Comparison of ENCODE assay signal across 26 cellular contexts in the genomic region with DNA sequence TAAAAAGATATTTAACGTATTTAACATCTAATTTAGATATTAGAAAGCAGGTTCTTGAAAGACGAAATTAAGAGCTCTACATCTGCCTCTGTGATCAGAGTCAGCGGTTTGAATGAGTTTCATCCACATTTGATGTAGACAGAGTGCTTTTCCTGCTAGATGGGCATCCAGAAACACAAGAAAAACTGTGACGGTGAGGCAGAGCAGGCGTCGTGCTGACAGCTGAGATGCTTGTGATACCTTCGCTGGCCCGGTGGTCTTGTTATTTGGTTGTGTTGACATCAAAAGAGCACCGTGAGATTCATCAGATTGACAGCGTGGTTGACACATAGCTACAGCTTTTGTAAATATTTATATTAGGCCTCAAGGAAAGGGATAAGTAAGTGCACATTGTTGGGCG.
"Had no signal": no experiment of that assay in that cellular context is flagged by ENCODE, and none has a peak within 500 bp of the region (broad histone marks: within the 10 kb centered on the region; RNA-seq: fewer than 3 reads in every experiment).

No MANE protein-coding gene starts in this region.

- H3K27me3 ChIP-seq: colonic mucosa, esophagus squamous epithelium, gastrocnemius medialis, heart right ventricle, left lung had no signal

- ATAC-seq: effector memory CD8-positive, alpha-beta T cell; esophagus mucosa; gastrocnemius medialis; heart right ventricle; left colon; left lung; left ventricle myocardium superior; lower lobe of right lung; naive thymus-derived CD4-positive, alpha-beta T cell had no signal

- H3K27ac ChIP-seq: colonic mucosa, epithelial cell of prostate, esophagus squamous epithelium, gastrocnemius medialis, heart right ventricle, left lung, lower lobe of right lung had no signal

- H3K36me3 Mint-ChIP-seq: naive thymus-derived CD4-positive, alpha-beta T cell had no signal

- H3K4me1 Mint-ChIP-seq: endodermal cell; naive thymus-derived CD4-positive, alpha-beta T cell had no signal

- H3K36me3 ChIP-seq: colonic mucosa, esophagus squamous epithelium, gastrocnemius medialis, heart right ventricle, left lung, lower lobe of right lung had no signal

- H3K9me3 ChIP-seq: colonic mucosa, esophagus squamous epithelium, gastrocnemius medialis, left lung, lower lobe of right lung had no signal

- H3K27ac Mint-ChIP-seq: dendritic cell treated with granulocyte-macrophage colony-stimulating factor and Interleukin-4, amounts not matched to agents 40 ng/mL and 50 ng/mL, for 4 days; effector memory CD8-positive, alpha-beta T cell; endodermal cell; naive thymus-derived CD4-positive, alpha-beta T cell had no signal

- H3K4me3 Mint-ChIP-seq: dendritic cell treated with granulocyte-macrophage colony-stimulating factor and Interleukin-4, amounts not matched to agents 40 ng/mL and 50 ng/mL, for 4 days; effector memory CD8-positive, alpha-beta T cell; endodermal cell; naive thymus-derived CD4-positive, alpha-beta T cell had no signal

- H3K27me3 Mint-ChIP-seq: dendritic cell treated with granulocyte-macrophage colony-stimulating factor and Interleukin-4, amounts not matched to agents 40 ng/mL and 50 ng/mL, for 4 days; effector memory CD8-positive, alpha-beta T cell had no signal

- DNase-seq: colonic mucosa; cortex of kidney; effector CD8-positive, alpha-beta T cell; effector memory CD8-positive, alpha-beta T cell; endodermal cell; erythroblast; esophagus squamous epithelium; foreskin fibroblast; foreskin melanocyte; gastrocnemius medialis; glutamatergic neuron; head of caudate nucleus; heart right ventricle; hippocampal formation; kidney; kidney glomerular epithelial cell; left colon; left ventricle myocardium superior; lower lobe of right lung; mesenchymal stem cell; midbrain; naive thymus-derived CD4-positive, alpha-beta T cell had no signal

- H3K4me3 ChIP-seq: colonic mucosa, esophagus squamous epithelium, gastrocnemius medialis, heart right ventricle, left lung, lower lobe of right lung had no signal
